Comparison of ENCODE assay signal across 14 cellular contexts in genomic region chr7:4001742-4002141, GRCh38.
DNase-seq lines count a peak whose midpoint lies in the region; TF ChIP-seq lines count a peak whose summit lies in the region.
"Had no signal": no experiment of that assay in that cellular context is flagged by ENCODE, and none has a peak within 500 bp of the region (broad histone marks: within the 10 kb centered on the region; RNA-seq: fewer than 3 reads in every experiment).

No MANE protein-coding gene starts in this region.

- H3K27me3 Mint-ChIP-seq in mesothelial cell of epicardium (ENCODE audit: low read depth) (no peaks in the 10 kb centered on the region), progenitor cell of endocrine pancreas (no peaks in the 10 kb centered on the region)

- intact Hi-C loops in tibial artery (cut with DNase I; ENCODE audit: low total_unique reads) = no loop called here

- H3K36me3 ChIP-seq in endocrine pancreas (ENCODE audit: control insufficient read depth, insufficient read depth, low read length) = no peaks in the 10 kb centered on the region
- peaks cover 0 to 9% (median 8%) of the 10 kb centered on the region in 3 donors for H3K36me3 ChIP-seq in tibial artery
- H3K36me3 ChIP-seq: HAP-1 had no signal

- H3K9ac ChIP-seq in endocrine pancreas (ENCODE audit: control insufficient read depth, insufficient read depth, low read length) = no peak overlapping the region

- H3K9me3 ChIP-seq in endocrine pancreas (ENCODE audit: control insufficient read depth, low read length) (no peaks in the 10 kb centered on the region), tibial artery (no peaks in the 10 kb centered on the region)
- H3K9me3 ChIP-seq: Caco-2, HAP-1 had no signal

- H3K4me3 ChIP-seq in endocrine pancreas (ENCODE audit: control insufficient read depth, insufficient read depth, low read length) = peak overlapping the region; percentile 15
- no peak overlapping the region for H3K4me3 ChIP-seq in tibial artery
- H3K4me3 ChIP-seq: HAP-1 had no signal

- peaks cover 14% of the 10 kb centered on the region for H3K4me1 Mint-ChIP-seq in mesothelial cell of epicardium
- peaks cover 10% of the 10 kb centered on the region for H3K4me1 Mint-ChIP-seq in progenitor cell of endocrine pancreas (ENCODE audit: low read depth)
- H3K4me1 Mint-ChIP-seq: CD4-positive, alpha-beta memory T cell had no signal

- no peaks in the 10 kb centered on the region for H3K36me3 Mint-ChIP-seq in mesothelial cell of epicardium
- H3K36me3 Mint-ChIP-seq in progenitor cell of endocrine pancreas (ENCODE audit: insufficient read depth) = peaks cover 2% of the 10 kb centered on the region
- H3K36me3 Mint-ChIP-seq: CD4-positive, alpha-beta memory T cell had no signal

- H3K27ac ChIP-seq in tibial artery = no peak overlapping the region

- H3K4me1 ChIP-seq in endocrine pancreas (ENCODE audit: control insufficient read depth, insufficient read depth, low read length) (peaks cover 4% of the 10 kb centered on the region), tibial artery (no peaks in the 10 kb centered on the region)
- H3K4me1 ChIP-seq: HAP-1 had no signal

- no peaks in the 10 kb centered on the region for H3K27me3 ChIP-seq in endocrine pancreas (ENCODE audit: control insufficient read depth, insufficient read depth, low read length)
- no peaks in the 10 kb centered on the region for H3K27me3 ChIP-seq in tibial artery

- H3K9me3 Mint-ChIP-seq in mesothelial cell of epicardium = no peaks in the 10 kb centered on the region
- no peaks in the 10 kb centered on the region for H3K9me3 Mint-ChIP-seq in progenitor cell of endocrine pancreas (ENCODE audit: low read depth)
- H3K9me3 Mint-ChIP-seq: CD4-positive, alpha-beta memory T cell had no signal

- H3K27ac Mint-ChIP-seq in mesothelial cell of epicardium (peak overlapping the region; percentile 30), progenitor cell of endocrine pancreas (peak overlapping the region; percentile 57)
- H3K27ac Mint-ChIP-seq: CD4-positive, alpha-beta memory T cell; HFFc6 had no signal

- TF ChIP-seq CTCF in mesothelial cell of epicardium (IDR thresholded peaks at IDR 0.05; ENCODE audit: unreplicated experiment) = no peak
- no peak for TF ChIP-seq CTCF in progenitor cell of endocrine pancreas (IDR thresholded peaks at IDR 0.05; ENCODE audit: unreplicated experiment)
- no peak for TF ChIP-seq CTCF in tibial artery (IDR thresholded peaks at IDR 0.05)

- no peak for DNase-seq in mesothelial cell of epicardium (ENCODE audit: low spot score in 2 of 2, unreplicated experiment in 2 of 2)
- DNase-seq in progenitor cell of endocrine pancreas (ENCODE audit: low spot score, unreplicated experiment) = no peak
- no peak for DNase-seq in NOMO-1 (lab: John Stamatoyannopoulos, UW; ENCODE audit: unreplicated experiment in 2 of 2)
- DNase-seq in tibial artery = no peak
- no peak for DNase-seq in COLO829 (ENCODE audit: low spot score)
- DNase-seq: C1 segment of cervical spinal cord; Caco-2; CD4-positive, alpha-beta memory T cell; DMS153; DND-41; GOT3; HFFc6 had no signal

- H3K4me3 Mint-ChIP-seq in mesothelial cell of epicardium (no peak overlapping the region), progenitor cell of endocrine pancreas (ENCODE audit: low read depth) (no peak overlapping the region)
- H3K4me3 Mint-ChIP-seq: CD4-positive, alpha-beta memory T cell; HFFc6 had no signal
